ENCODE assay signal across 32 cellular contexts in genomic region chr14:74347096-74347794, GRCh38. TPM values are rescaled to one million over a fixed set of nuclear protein-coding genes. Genes with fewer than 3 reads are reported as not detected.
DNase-seq lines count a peak whose midpoint lies in the region; ATAC-seq, FAIRE-seq and TF ChIP-seq lines count a peak whose summit lies in the region.
"Had no signal": no experiment of that assay in that cellular context is flagged by ENCODE, and none has a peak within 500 bp of the region (broad histone marks: within the 10 kb centered on the region; RNA-seq: fewer than 3 reads in every experiment).

No MANE protein-coding gene starts in this region.

- 11% methylated on average over 7 of the region's 7 CpGs; no CpG with 5 or more reads in 1 of the 2 experiments for WGBS in H1 (ENCODE audit: extremely low coverage in 1 of 2, insufficient coverage in 1 of 2, insufficient read length in 1 of 2, insufficient replicate concordance in 2 of 2, low coverage in 1 of 2, low lambda C conversion rate in 2 of 2, missing lambda C conversion rate in 1 of 2), 2 experiments

- H3K4me3 ChIP-seq in HAP-1: no peak overlapping the region
- H3K4me3 ChIP-seq in H1 (ENCODE audit: extremely low read depth in 1 of 4, insufficient read depth in 2 of 4, low read depth in 3 of 4, low read length in 4 of 4): peak overlapping the region; percentile 87 to 98 (median 90)
- no peak overlapping the region for H3K4me3 ChIP-seq in upper lobe of right lung
- H3K4me3 ChIP-seq: hepatocyte, tibial artery had no signal

- H4K5ac ChIP-seq in H1 (ENCODE audit: insufficient read length, low read depth, low read length): peak overlapping the region; percentile 91

- peak; percentile 16 to 66 for DNase-seq in HAP-1 (ENCODE audit: low spot score in 2 of 2)
- DNase-seq in H1 (ENCODE audit: low read depth in 1 of 2, low spot score in 2 of 2): peak; percentile 46 to 67
- DNase-seq in iPS-NIHi7 (ENCODE audit: extremely low spot score): peak; percentile 70
- DNase-seq in upper lobe of right lung: peak; percentile 16
- no peak for DNase-seq in central memory CD4-positive, alpha-beta T cell
- DNase-seq: activated CD4-positive, alpha-beta T cell treated with anti-CD3 and anti-CD28 coated beads for 36 hours; activated CD8-positive, alpha-beta T cell treated with anti-CD3 and anti-CD28 coated beads, Interleukin-2, amount 10 ng/mL, durations not matched to agents 7 days and 5 days; activated naive CD4-positive, alpha-beta T cell treated with anti-CD3 and anti-CD28 coated beads, Interleukin-2, amount 50 U/mL, for 16 hours; activated T-cell treated with anti-CD3 and anti-CD28 coated beads for 4 hours; amniotic stem cell; Kasumi-1; kidney; left ventricle myocardium superior; NCI-H1417 treated with DMSO at 0.1 percent for 48 hours; NCI-H2029 treated with DMSO at 0.1 percent for 48 hours; NCI-H226; NCI-H69; posterior cingulate gyrus; SHP77 treated with DMSO at 0.1 percent for 48 hours; stimulated activated CD4-positive, alpha-beta T cell treated with anti-CD3 and anti-CD28 coated beads, Interleukin-4, amount 100 ng/mL, for 24 hours; tibial artery had no signal

- in situ Hi-C loops in HAP-1 (cut with MboI; ENCODE audit: low sequenced_read_pairs): no loop called here

- TF ChIP-seq CTCF in H1 (IDR thresholded peaks at IDR 0.05; ENCODE audit: control extremely low read depth in 1 of 3, insufficient read depth in 1 of 3, low read depth in 1 of 3, low read length in 3 of 3) (no peak), upper lobe of right lung (IDR thresholded peaks at IDR 0.05) (no peak)

- no peak overlapping the region for H2AFZ ChIP-seq in H1 (ENCODE audit: low read length)
- H2AFZ ChIP-seq: hepatocyte had no signal

- TF ChIP-seq EP300 in H1 (IDR thresholded peaks at IDR 0.05; ENCODE audit: borderline replicate concordance in 1 of 2, low read depth in 2 of 2, low read length in 2 of 2): peak in 1 of 2 experiments; percentile 69; a peak in 1 of 3 replicates

- no peak for TF ChIP-seq RAD21 in H1 (IDR thresholded peaks at IDR 0.05 in 1 of 2, conservative IDR thresholded peaks at IDR 0.05 in 1 of 2; ENCODE audit: low read depth in 2 of 2, low read length in 2 of 2)

- peak overlapping the region; percentile 97 for H4K91ac ChIP-seq in H1 (replicated peaks; ENCODE audit: insufficient read length, low read length)

- H3K9me3 ChIP-seq in HAP-1 (no peaks in the 10 kb centered on the region), H1 (ENCODE audit: insufficient read depth in 2 of 2, low read depth in 1 of 2, low read length in 1 of 2) (no peaks in the 10 kb centered on the region), upper lobe of right lung (no peaks in the 10 kb centered on the region)
- H3K9me3 ChIP-seq: tibial artery had no signal

- H3K79me2 ChIP-seq in H1 (ENCODE audit: control insufficient read depth in 1 of 2, insufficient read depth in 2 of 2, low read length in 2 of 2): peaks cover 32 to 62% of the 10 kb centered on the region in 2 experiments
- H3K79me2 ChIP-seq: hepatocyte had no signal

- no peak overlapping the region; the same call in 1 of the 2 replicates for H2AK5ac ChIP-seq in H1 (ENCODE audit: low read depth, low read length)

- peak; percentile 58 for FAIRE-seq in H1 (lab: Jason Lieb, UNC)

- H2BK12ac ChIP-seq in H1 (ENCODE audit: low read depth, low read length): peak overlapping the region; percentile 18; the same call in 1 of the 2 replicates

- CTCF ChIA-PET in H1 (lab: Charles Lee; ENCODE audit: partially characterized antibody): interaction anchor here (0.7 to 8.5 kb wide), 18 partner anchors 9 to 146 kb away, joined by 3 to 49 read pairs (median 4); partner anchors contain the start of genes ABCD4 and NPC2

- no peak; a peak in 1 of 3 replicates for TF ChIP-seq POLR2A in H1 (IDR thresholded peaks at IDR 0.05; ENCODE audit: control extremely low read depth in 1 of 2, low read depth in 2 of 2, low read length in 2 of 2)

- peaks cover 6 to 7% of the 10 kb centered on the region in 2 experiments for H4K20me1 ChIP-seq in H1 (replicated peaks in 1 of 2; ENCODE audit: control insufficient read depth in 1 of 2, insufficient read depth in 2 of 2, low read length in 2 of 2)

- no peak overlapping the region for H3K14ac ChIP-seq in H1 (ENCODE audit: insufficient read length)

- peak overlapping the region; percentile 97; the same call in 1 of the 2 replicates for H2BK5ac ChIP-seq in H1 (ENCODE audit: low read depth, low read length)

- H3K9ac ChIP-seq in H1 (replicated peaks in 1 of 4; ENCODE audit: extremely low read depth in 1 of 4, low read depth in 3 of 4, low read length in 3 of 4): peak overlapping the region in 3 of 4 experiments; percentile 4 to 93 (median 91); a peak in 5 of 7 replicates

- H4K8ac ChIP-seq in H1 (ENCODE audit: extremely low read depth, insufficient read depth, low read length): peak overlapping the region; percentile 74; the same call in 1 of the 2 replicates

- H3K79me1 ChIP-seq in H1 (ENCODE audit: low read depth, low read length): no peaks in the 10 kb centered on the region

- H3K56ac ChIP-seq in H1 (replicated peaks; ENCODE audit: insufficient read length, low read depth, low read length): peak overlapping the region; percentile 88

- peak overlapping the region; percentile 99 for H2BK120ac ChIP-seq in H1 (replicated peaks; ENCODE audit: low read depth, low read length)

- POLR2A ChIA-PET in H1 (lab: Charles Lee; ENCODE audit: partially characterized antibody): interaction anchor here (1.0 to 15.0 kb wide), 18 partner anchors 8 to 203 kb away, joined by 3 to 282 read pairs (median 5); partner anchors contain the start of gene ABCD4

- H3K27ac ChIP-seq in H1 (ENCODE audit: low read depth, low read length): peak overlapping the region; percentile 89
- H3K27ac ChIP-seq in upper lobe of right lung: no peak overlapping the region
- H3K27ac ChIP-seq: hepatocyte, HL-60, tibial artery had no signal

- intact Hi-C loops in upper lobe of right lung (cut with DNase I): no loop called here

- H3K36me3 ChIP-seq in HAP-1 (replicated peaks): no peaks in the 10 kb centered on the region
- H3K36me3 ChIP-seq in H1 (ENCODE audit: control insufficient read depth in 2 of 4, insufficient read depth in 4 of 4, low read length in 3 of 4): peaks cover 0 to 12% (median 0%) of the 10 kb centered on the region in 4 experiments; a peak in 2 of 8 replicates
- H3K36me3 ChIP-seq in upper lobe of right lung: no peaks in the 10 kb centered on the region
- H3K36me3 ChIP-seq: tibial artery had no signal

- no peak overlapping the region for H3K23ac ChIP-seq in H1 (ENCODE audit: insufficient read length)

- ATAC-seq in upper lobe of right lung (no peak), GM18517 (IDR thresholded peaks at IDR 0.05; ENCODE audit: unreplicated experiment) (no peak), GM18870 (IDR thresholded peaks at IDR 0.05; ENCODE audit: unreplicated experiment) (no peak)
- ATAC-seq: activated CD4-positive, alpha-beta T cell treated with anti-CD3 and anti-CD28 coated beads for 36 hours; activated CD8-positive, alpha-beta T cell treated with anti-CD3 and anti-CD28 coated beads, Interleukin-2, amount 10 ng/mL, durations not matched to agents 7 days and 5 days; left ventricle myocardium superior; Panc1; sciatic nerve had no signal

- H2BK15ac ChIP-seq in H1 (ENCODE audit: low read length): peak overlapping the region; percentile 83

- H2BK20ac ChIP-seq in H1 (ENCODE audit: low read length): peak overlapping the region; percentile 87

- peak overlapping the region; percentile 95 to 96 for H3K4me2 ChIP-seq in H1 (ENCODE audit: insufficient read depth in 1 of 2, low read depth in 2 of 2, low read length in 2 of 2)
- H3K4me2 ChIP-seq: hepatocyte had no signal

- H3K23me2 ChIP-seq in H1 (ENCODE audit: low read depth, low read length): peaks cover 30% of the 10 kb centered on the region

- H3K4ac ChIP-seq in H1 (replicated peaks; ENCODE audit: insufficient read length, low read depth, low read length): peak overlapping the region; percentile 92

- H3K4me1 ChIP-seq in HAP-1 (peaks cover 17% of the 10 kb centered on the region), H1 (replicated peaks in 1 of 4; ENCODE audit: control insufficient read depth in 3 of 4, insufficient read depth in 4 of 4, low read length in 3 of 4) (peaks cover 4 to 17% (median 12%) of the 10 kb centered on the region in 4 experiments), upper lobe of right lung (no peaks in the 10 kb centered on the region)
- H3K4me1 ChIP-seq: tibial artery had no signal

- H3K27me3 ChIP-seq in HAP-1 (ENCODE audit: low read depth) (peaks cover 3% of the 10 kb centered on the region; the same call in 1 of the 2 replicates), H1 (replicated peaks in 1 of 4; ENCODE audit: control insufficient read depth in 3 of 4, extremely low read depth in 1 of 4, insufficient read depth in 3 of 4, low read length in 3 of 4) (no peaks in the 10 kb centered on the region), upper lobe of right lung (peaks cover 2% of the 10 kb centered on the region)

- H3K18ac ChIP-seq in H1 (ENCODE audit: extremely low read depth, low read length): peak overlapping the region; percentile 82

TF ChIP-seq in H1, 55 proteins besides CTCF, POLR2A, EP300 and RAD21 (continues in another document):
- TF ChIP-seq RBBP5 (IDR thresholded peaks at IDR 0.05; ENCODE audit: borderline replicate concordance, low read depth, low read length) (peak; percentile 57; the same call in 1 of the 2 replicates), SP1 (IDR thresholded peaks at IDR 0.05; ENCODE audit: low read depth, low read length) (peak; percentile 85), CHD2 (IDR thresholded peaks at IDR 0.05; ENCODE audit: low read length) (0 out of 2 replicates have a peak, but pooled peaks have one; percentile 44)

RNA-seq across cellular contexts. Expression of gene VRTN, which starts 1.0 kb away (rescaled TPM):
- 148 and 154 TPM in 2 replicates for total RNA-seq in H1 (2021; fragmentation: NEBNext Ultra II Directional; extraction: Animal tissue kit (Norgen Biotek cat#: 25700))
- polyA plus RNA-seq in H1 (2011; rRNA removed): 133 and 189 TPM in 2 replicates
- polyA plus RNA-seq in H1 (2011; cell fraction: cytosol; rRNA removed): 182 TPM
- 122 TPM for polyA plus RNA-seq in H1 (2011; cell fraction: nucleus; rRNA removed)
- 124 to 162 TPM (median 153 TPM) in 4 replicates for polyA plus RNA-seq in H1 (2012, experiment 1 of 2)
- 151 TPM for polyA plus RNA-seq in H1 (2012, experiment 2 of 2)
- polyA plus RNA-seq in H1 (2013, experiment 1 of 2): 89.5 TPM
- 85.7 TPM for polyA plus RNA-seq in H1 (2013, experiment 2 of 2)
- polyA minus RNA-seq in H1 (2011; rRNA and poly(A)+ RNA removed): 110 and 121 TPM in 2 replicates
- polyA minus RNA-seq in H1 (2011; cell fraction: cytosol; rRNA and poly(A)+ RNA removed): 106 TPM
- polyA minus RNA-seq in H1 (2011; cell fraction: nucleus; rRNA and poly(A)+ RNA removed): 60.1 TPM
- not detected for total RNA-seq in upper lobe of right lung
- total RNA-seq: activated CD4-positive, alpha-beta T cell treated with anti-CD3 and anti-CD28 coated beads for 36 hours; activated CD8-positive, alpha-beta T cell treated with anti-CD3 and anti-CD28 coated beads, Interleukin-2, amount 10 ng/mL, durations not matched to agents 7 days and 5 days; activated T-helper 2 cell treated with anti-CD3 and anti-CD28 coated beads, Interferon-gamma antibody, Interleukin-2, Interleukin-4, amounts not matched to agents 10 μg/mL and 5 μg/mL and 100 μg/mL, durations not matched to agents 14 hours and 24 hours and 36 hours; H4; kidney; left ventricle myocardium superior; mesenteric fat pad; sciatic nerve had no signal
- polyA plus RNA-seq: AG04450, BJ, hepatocyte had no signal

RNA-seq across cellular contexts. Expression of gene ABCD4, which starts 44.5 kb away (rescaled TPM):
- 84.8 and 97.7 TPM in 2 replicates for total RNA-seq in H1 (2021; fragmentation: NEBNext Ultra II Directional; extraction: Animal tissue kit (Norgen Biotek cat#: 25700))
- 47.9 and 99.4 TPM in 2 replicates for polyA plus RNA-seq in H1 (2011; rRNA removed)
- 76.0 TPM for polyA plus RNA-seq in H1 (2011; cell fraction: cytosol; rRNA removed)
- 316 TPM for polyA plus RNA-seq in H1 (2011; cell fraction: nucleus; rRNA removed)
- 74.1 to 103 TPM (median 94.9 TPM) in 4 replicates for polyA plus RNA-seq in H1 (2012, experiment 1 of 2)
- 58.2 TPM for polyA plus RNA-seq in H1 (2012, experiment 2 of 2)
- polyA plus RNA-seq in H1 (2013, experiment 1 of 2): 46.2 TPM
- 40.9 TPM for polyA plus RNA-seq in H1 (2013, experiment 2 of 2)
- 60.8 and 99.4 TPM in 2 replicates for polyA minus RNA-seq in H1 (2011; rRNA and poly(A)+ RNA removed)
- 44.9 TPM for polyA minus RNA-seq in H1 (2011; cell fraction: cytosol; rRNA and poly(A)+ RNA removed)
- polyA minus RNA-seq in H1 (2011; cell fraction: nucleus; rRNA and poly(A)+ RNA removed): 124 TPM
- total RNA-seq in upper lobe of right lung: 48.3 TPM

Comparison
In these comparisons a context has a peak if more than half of its experiments do, and no peak if none do; other contexts are left out.
1. H3K4me3 ChIP-seq: peak in H1 (4 of 4); none in HAP-1 (single experiment) and upper lobe of right lung (single experiment).
2. RNA of gene VRTN, which starts 1.0 kb away (total RNA-seq): 148 to 154 TPM in H1; not detected in upper lobe of right lung (single experiment); every median in the first group is over 100 times any median in the second.